Comparison of ENCODE assay signal across 27 cellular contexts in genomic region chr10:3190817-3191216, GRCh38.
"Had no signal": no experiment of that assay in that cellular context is flagged by ENCODE, and none has a peak within 500 bp of the region (broad histone marks: within the 10 kb centered on the region; RNA-seq: fewer than 3 reads in every experiment).

No MANE protein-coding gene starts in this region.

- ATAC-seq: natural killer cell; psoas muscle; right cardiac atrium; sciatic nerve; stimulated activated effector memory CD8-positive, alpha-beta T cell treated with anti-CD3 and anti-CD28 coated beads, Interleukin-12 subunit alpha, Interleukin-12 subunit beta, amount 100 ng/mL, for 72 hours; stimulated activated naive B cell treated with anti-CD40 and anti-IgM and Interleukin-4, amounts not matched to agents 10 μg/mL and 1 μg/mL and 100 μg/mL, for 72 hours had no signal

- H3K36me3 ChIP-seq: neural progenitor cell, ovary, stomach, thoracic aorta, thyroid gland, tibial nerve, upper lobe of left lung, vagina had no signal

- H3K9ac ChIP-seq: neural progenitor cell, parathyroid adenoma had no signal

- H3K36me3 Mint-ChIP-seq: natural killer cell; neural progenitor cell; stimulated activated naive B cell treated with anti-CD40 and anti-IgM and Interleukin-4, amounts not matched to agents 10 μg/mL and 1 μg/mL and 100 μg/mL, for 72 hours had no signal

- H3K4me3 ChIP-seq: neural progenitor cell, ovary, psoas muscle, stomach, thoracic aorta, thyroid gland, tibial nerve, upper lobe of left lung, vagina had no signal

- H2AFZ ChIP-seq: neural progenitor cell, parathyroid adenoma had no signal

- H3K4me1 ChIP-seq: neural progenitor cell, parathyroid adenoma, psoas muscle, thyroid gland, vagina had no signal

- H3K27ac Mint-ChIP-seq: natural killer cell; nephron; neural progenitor cell; progenitor cell of endocrine pancreas; stimulated activated effector memory CD8-positive, alpha-beta T cell treated with anti-CD3 and anti-CD28 coated beads, Interleukin-12 subunit alpha, Interleukin-12 subunit beta, amount 100 ng/mL, for 72 hours; stimulated activated naive B cell treated with anti-CD40 and anti-IgM and Interleukin-4, amounts not matched to agents 10 μg/mL and 1 μg/mL and 100 μg/mL, for 72 hours; stimulated activated naive CD8-positive, alpha-beta T cell treated with anti-CD3 and anti-CD28 coated beads, Interleukin-15, Interleukin-2, amounts not matched to agents 100 ng/mL and 50 ng/mL, for 24 hours had no signal

- H3K4me3 Mint-ChIP-seq: natural killer cell; nephron; neural progenitor cell; stimulated activated effector memory CD8-positive, alpha-beta T cell treated with anti-CD3 and anti-CD28 coated beads, Interleukin-12 subunit alpha, Interleukin-12 subunit beta, amount 100 ng/mL, for 72 hours; stimulated activated naive B cell treated with anti-CD40 and anti-IgM and Interleukin-4, amounts not matched to agents 10 μg/mL and 1 μg/mL and 100 μg/mL, for 72 hours; stimulated activated naive CD8-positive, alpha-beta T cell treated with anti-CD3 and anti-CD28 coated beads, Interleukin-15, Interleukin-2, amounts not matched to agents 100 ng/mL and 50 ng/mL, for 24 hours had no signal

- H3K79me2 ChIP-seq: parathyroid adenoma had no signal

- H3K27ac ChIP-seq: neural progenitor cell, ovary, parathyroid adenoma, psoas muscle, stomach, thoracic aorta, thyroid gland, tibial nerve, upper lobe of left lung, vagina had no signal

- H3K9me3 Mint-ChIP-seq: natural killer cell; nephron; stimulated activated effector memory CD8-positive, alpha-beta T cell treated with anti-CD3 and anti-CD28 coated beads, Interleukin-12 subunit alpha, Interleukin-12 subunit beta, amount 100 ng/mL, for 72 hours; stimulated activated naive B cell treated with anti-CD40 and anti-IgM and Interleukin-4, amounts not matched to agents 10 μg/mL and 1 μg/mL and 100 μg/mL, for 72 hours; stimulated activated naive CD8-positive, alpha-beta T cell treated with anti-CD3 and anti-CD28 coated beads, Interleukin-15, Interleukin-2, amounts not matched to agents 100 ng/mL and 50 ng/mL, for 24 hours had no signal

- FAIRE-seq: small intestine, urothelium cell line had no signal

- H3K4me2 ChIP-seq: neural progenitor cell had no signal

- H3K9me3 ChIP-seq: ovary, psoas muscle, stomach, thoracic aorta, thyroid gland, tibial nerve, upper lobe of left lung, vagina had no signal

- DNase-seq: natural killer cell; occipital lobe; ovary; psoas muscle; right cardiac atrium; small intestine; stimulated activated CD4-positive, alpha-beta T cell treated with anti-CD3 and anti-CD28 coated beads, Interleukin-15, amount 100 ng/mL, for 24 hours; stimulated activated CD4-positive, alpha-beta T cell treated with anti-CD3 and anti-CD28 coated beads, Interleukin-2, amount 100 ng/mL, for 24 hours; stimulated activated CD4-positive, alpha-beta T cell treated with anti-CD3 and anti-CD28 coated beads, Interleukin-2, amount 100 ng/mL, for 48 hours; stimulated activated CD4-positive, alpha-beta T cell treated with anti-CD3 and anti-CD28 coated beads, Interleukin-4, amount 100 ng/mL, for 24 hours; stimulated activated naive B cell treated with anti-CD40 and anti-IgM and Interleukin-4, amounts not matched to agents 10 μg/mL and 1 μg/mL and 100 μg/mL, for 72 hours; stimulated activated naive CD4-positive, alpha-beta T cell treated with Interleukin-2 at 50 U/mL for 16 hours; stomach; thyroid gland; trophoblast cell had no signal

- H3K27me3 ChIP-seq: neural progenitor cell, ovary, stomach, thyroid gland, tibial nerve, upper lobe of left lung, vagina had no signal
